Comparison of ENCODE assay signal across 19 cellular contexts in genomic region chr3:78825118-78825857, GRCh38.
"Had no signal": no experiment of that assay in that cellular context is flagged by ENCODE, and none has a peak within 500 bp of the region (broad histone marks: within the 10 kb centered on the region; RNA-seq: fewer than 3 reads in every experiment).

No MANE protein-coding gene starts in this region.

- H3K27me3 ChIP-seq: adrenal gland, right atrium auricular region, tibial nerve, vagina had no signal

- H3K27ac ChIP-seq: adrenal gland, coronary artery, right atrium auricular region, skin epidermis, tibial nerve, vagina had no signal

- DNase-seq: activated CD4-positive, alpha-beta T cell treated with anti-CD3 and anti-CD28 coated beads for 4 hours; activated CD8-positive, alpha-beta T cell treated with anti-CD3 and anti-CD28 coated beads for 36 hours; activated effector memory CD4-positive, alpha-beta T cell treated with anti-CD3 and anti-CD28 coated beads, Interleukin-2, amount 50 U/mL, for 16 hours; activated T-cell treated with anti-CD3 and anti-CD28 coated beads, Interleukin-2, amount 50 U/mL, for 48 hours; adrenal gland; caudate nucleus; head of caudate nucleus; immature natural killer cell; occipital lobe; stimulated activated CD4-positive, alpha-beta T cell treated with anti-CD3 and anti-CD28 coated beads, Interleukin-4, amount 100 ng/mL, for 4 hours; stimulated activated CD8-positive, alpha-beta memory T cell treated with anti-CD3 and anti-CD28 coated beads, Interleukin-4, amount 100 ng/mL, for 48 hours; stimulated activated naive CD4-positive, alpha-beta T cell treated with Interleukin-2 at 50 U/mL for 16 hours; substantia nigra had no signal

- ATAC-seq: activated CD8-positive, alpha-beta T cell treated with anti-CD3 and anti-CD28 coated beads for 36 hours; WTC11 had no signal

- H3K9me3 ChIP-seq: adrenal gland, right atrium auricular region, tibial nerve, vagina had no signal

- H3K36me3 ChIP-seq: adrenal gland, right atrium auricular region, tibial nerve, vagina had no signal

- H3K4me3 ChIP-seq: adrenal gland, coronary artery, right atrium auricular region, skin epidermis, tibial nerve, vagina had no signal
